Comparison of ENCODE assay signal across 8 cellular contexts in the genomic region with DNA sequence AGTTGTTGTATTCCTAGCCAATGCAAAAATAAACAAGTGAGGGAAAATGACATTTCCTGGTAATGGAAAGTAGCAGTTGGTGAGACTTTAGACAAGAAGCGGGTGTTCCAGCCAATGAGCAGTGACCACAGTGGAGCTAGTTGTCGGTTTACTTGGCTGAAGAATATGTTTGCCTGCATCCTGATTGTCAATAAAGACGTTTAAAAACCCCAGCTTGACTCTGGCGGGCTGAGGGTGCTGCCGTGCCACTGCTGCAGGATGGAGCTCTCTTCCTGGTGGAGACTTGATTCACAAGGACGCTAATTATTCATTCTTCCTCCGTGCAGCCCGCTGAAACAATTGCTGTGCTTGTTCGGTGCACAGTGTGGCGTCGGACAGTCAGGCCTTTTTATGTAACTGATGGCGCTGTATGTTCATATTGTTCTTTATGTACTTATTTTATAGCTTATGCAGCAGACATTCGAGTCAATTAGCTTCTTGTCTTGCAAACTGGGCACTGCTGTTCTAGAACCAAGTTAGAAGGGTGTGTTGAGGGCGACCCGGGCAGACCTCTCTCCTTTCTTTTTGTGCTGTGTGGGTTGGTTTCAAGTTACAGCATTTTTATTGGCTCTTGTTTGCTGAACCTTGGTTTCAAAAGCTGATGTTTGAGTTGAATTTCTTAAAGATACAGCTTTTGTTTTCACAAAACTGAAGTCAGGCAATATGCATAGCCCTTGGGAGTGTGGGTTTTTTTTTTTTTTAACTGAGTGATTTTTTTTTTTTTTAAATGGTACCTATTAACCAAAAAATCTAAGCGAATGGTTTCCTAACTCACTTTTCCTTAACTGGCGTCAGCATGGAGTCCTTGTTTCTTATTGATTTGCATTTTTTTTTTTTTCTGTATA.
A peak's percentile ranks its signal among the peaks of the same experiment; 100 is the strongest.
DNase-seq lines count a peak whose midpoint lies in the region; ATAC-seq and TF ChIP-seq lines count a peak whose summit lies in the region.

No MANE protein-coding gene starts in this region.

- H3K23ac ChIP-seq in IMR-90 (ENCODE audit: low read depth, low read length) = peak overlapping the region; percentile 78

- H3K4me3 ChIP-seq in IMR-90 (ENCODE audit: insufficient read depth, low read depth, low read length) (peak overlapping the region; percentile 46), fibroblast of the aortic adventitia (ENCODE audit: low read depth, low read length) (peak overlapping the region; percentile 65)

- TF ChIP-seq CTCF in IMR-90 (conservative IDR thresholded peaks at IDR 0.05; ENCODE audit: low read depth, low read length) (no peak), fibroblast of the aortic adventitia (IDR thresholded peaks at IDR 0.05; ENCODE audit: insufficient read depth, low read length) (no peak), nephron (IDR thresholded peaks at IDR 0.05; ENCODE audit: unreplicated experiment in 3 of 3) (no peak)

- H3K4me2 ChIP-seq in IMR-90 (ENCODE audit: low read depth, low read length) = peak overlapping the region; percentile 88

- H2BK20ac ChIP-seq in IMR-90 (ENCODE audit: low read depth, low read length) = peak overlapping the region; percentile 28; the same call in 1 of the 2 replicates

- TF ChIP-seq POLR2A in IMR-90 (IDR thresholded peaks at IDR 0.05; ENCODE audit: low read depth, low read length) = no peak

- DNase-seq in activated T-cell treated with anti-CD3 and anti-CD28 coated beads, Interleukin-2, amount 50 U/mL, for 72 hours = no peak
- no peak for DNase-seq in activated T-cell treated with anti-CD3 and anti-CD28 coated beads, Interleukin-2, amount 50 U/mL, for 4 hours
- DNase-seq in IMR-90 (peak; percentile 79), fibroblast of the aortic adventitia (ENCODE audit: low read depth) (peak; percentile 85), D341Med (ENCODE audit: low spot score) (no peak)
- DNase-seq in T-helper 2 cell treated with Interferon-gamma antibody and Interleukin-4, amounts not matched to agents 5 μg/mL and 100 μg/mL, for 36 hours (ENCODE audit: low spot score) = no peak

- POLR2A ChIA-PET in IMR-90 (lab: Charles Lee; ENCODE audit: unreplicated experiment) = interaction anchor here (0.6 kb wide), 1 partner anchor 37 kb away, joined by 3 read pairs; no protein-coding TSS in a partner anchor

- CTCF ChIA-PET in IMR-90 (lab: Yijun Ruan, JAX) = interaction anchor here (0.8 to 2.3 kb wide), 3 partner anchors 10 to 60 kb away, joined by 3 to 12 read pairs (median 3); no protein-coding TSS in a partner anchor

- peaks cover 16% of the 10 kb centered on the region for H3K4me1 ChIP-seq in IMR-90 (ENCODE audit: control insufficient read depth, insufficient read depth, low read length)

- H2AK9ac ChIP-seq in IMR-90 (replicated peaks; ENCODE audit: low read depth, low read length, poor library complexity) = peak overlapping the region; percentile 75

- H2BK120ac ChIP-seq in IMR-90 (ENCODE audit: low read depth, low read length) = peak overlapping the region; percentile 3

- no peaks in the 10 kb centered on the region for H3K9me3 ChIP-seq in IMR-90 (ENCODE audit: control insufficient read depth, insufficient read depth, low read length)

- H3K9me3 Mint-ChIP-seq in activated T-cell treated with anti-CD3 and anti-CD28 coated beads, Interleukin-2, amount 50 U/mL, for 72 hours = no peaks in the 10 kb centered on the region
- no peaks in the 10 kb centered on the region for H3K9me3 Mint-ChIP-seq in activated T-cell treated with anti-CD3 and anti-CD28 coated beads, Interleukin-2, amount 50 U/mL, for 4 hours
- H3K9me3 Mint-ChIP-seq in T-helper 2 cell treated with Interferon-gamma antibody and Interleukin-4, amounts not matched to agents 5 μg/mL and 100 μg/mL, for 36 hours = no peaks in the 10 kb centered on the region
- no peaks in the 10 kb centered on the region for H3K9me3 Mint-ChIP-seq in nephron

- H3K4me1 Mint-ChIP-seq in activated T-cell treated with anti-CD3 and anti-CD28 coated beads, Interleukin-2, amount 50 U/mL, for 72 hours (ENCODE audit: low read depth) = peaks cover 13% of the 10 kb centered on the region
- peaks cover 8% of the 10 kb centered on the region for H3K4me1 Mint-ChIP-seq in activated T-cell treated with anti-CD3 and anti-CD28 coated beads, Interleukin-2, amount 50 U/mL, for 4 hours (ENCODE audit: low read depth)
- peaks cover 8% of the 10 kb centered on the region for H3K4me1 Mint-ChIP-seq in T-helper 2 cell treated with Interferon-gamma antibody and Interleukin-4, amounts not matched to agents 5 μg/mL and 100 μg/mL, for 36 hours (ENCODE audit: low read depth)
- peaks cover 72% of the 10 kb centered on the region for H3K4me1 Mint-ChIP-seq in nephron

- H3K4ac ChIP-seq in IMR-90 (ENCODE audit: low read depth, low read length) = peak overlapping the region; percentile 44

- no peak for ATAC-seq in activated T-cell treated with anti-CD3 and anti-CD28 coated beads, Interleukin-2, amount 50 U/mL, for 72 hours (replicated peaks in 1 of 2)
- ATAC-seq in activated T-cell treated with anti-CD3 and anti-CD28 coated beads, Interleukin-2, amount 50 U/mL, for 4 hours = no peak
- ATAC-seq in IMR-90 (ENCODE audit: low read depth) (peak; percentile 81), GM18873 (IDR thresholded peaks at IDR 0.05; ENCODE audit: low FRiP score, unreplicated experiment) (no peak)

- no peak overlapping the region for H3K18ac ChIP-seq in IMR-90 (ENCODE audit: low read depth, low read length)

- peaks cover 83% of the 10 kb centered on the region for H3K27me3 Mint-ChIP-seq in activated T-cell treated with anti-CD3 and anti-CD28 coated beads, Interleukin-2, amount 50 U/mL, for 72 hours (ENCODE audit: low read depth)
- peaks cover 44% of the 10 kb centered on the region for H3K27me3 Mint-ChIP-seq in activated T-cell treated with anti-CD3 and anti-CD28 coated beads, Interleukin-2, amount 50 U/mL, for 4 hours (ENCODE audit: low read depth)
- H3K27me3 Mint-ChIP-seq in T-helper 2 cell treated with Interferon-gamma antibody and Interleukin-4, amounts not matched to agents 5 μg/mL and 100 μg/mL, for 36 hours (ENCODE audit: low read depth) = peaks cover 81% of the 10 kb centered on the region
- no peaks in the 10 kb centered on the region for H3K27me3 Mint-ChIP-seq in nephron (ENCODE audit: low read depth)

- in situ Hi-C loops in IMR-90 (cut with MboI; ENCODE audit: low sequenced_read_pairs) = no loop called here

- no peak overlapping the region for H3K27ac Mint-ChIP-seq in activated T-cell treated with anti-CD3 and anti-CD28 coated beads, Interleukin-2, amount 50 U/mL, for 72 hours
- no peak overlapping the region for H3K27ac Mint-ChIP-seq in T-helper 2 cell treated with Interferon-gamma antibody and Interleukin-4, amounts not matched to agents 5 μg/mL and 100 μg/mL, for 36 hours
- peak overlapping the region; percentile 92 to 98 (median 97) for H3K27ac Mint-ChIP-seq in nephron

- H3K9ac ChIP-seq in IMR-90 (ENCODE audit: low read depth, low read length) = peak overlapping the region; percentile 1

- H3K36me3 Mint-ChIP-seq in activated T-cell treated with anti-CD3 and anti-CD28 coated beads, Interleukin-2, amount 50 U/mL, for 72 hours (ENCODE audit: insufficient read depth in 2 of 2) = peaks cover 0 to 2% of the 10 kb centered on the region in 2 donors
- no peaks in the 10 kb centered on the region for H3K36me3 Mint-ChIP-seq in activated T-cell treated with anti-CD3 and anti-CD28 coated beads, Interleukin-2, amount 50 U/mL, for 4 hours (ENCODE audit: insufficient read depth)
- no peaks in the 10 kb centered on the region for H3K36me3 Mint-ChIP-seq in T-helper 2 cell treated with Interferon-gamma antibody and Interleukin-4, amounts not matched to agents 5 μg/mL and 100 μg/mL, for 36 hours (ENCODE audit: low read depth)
- peaks cover 15% of the 10 kb centered on the region for H3K36me3 Mint-ChIP-seq in nephron (ENCODE audit: low read depth)

- no peak overlapping the region; the same call in 2 of the 3 replicates for H2BK15ac ChIP-seq in IMR-90 (ENCODE audit: low read depth, low read length)

- peaks cover 84% of the 10 kb centered on the region for H4K20me1 ChIP-seq in IMR-90 (ENCODE audit: insufficient read depth, low read length)

- peak overlapping the region; percentile 7; the same call in 1 of the 2 replicates for H3K56ac ChIP-seq in IMR-90 (ENCODE audit: extremely low read depth, insufficient read depth, low read length)

- intact Hi-C loops in IMR-90 (cut with micrococcal nuclease) = no loop called here

- H4K5ac ChIP-seq in IMR-90 (ENCODE audit: low read depth, low read length) = no peak overlapping the region

- peak overlapping the region in 1 of 2 experiments; percentile 23; a peak in 1 of 4 replicates for H4K8ac ChIP-seq in IMR-90 (ENCODE audit: low read depth in 2 of 2, low read length in 2 of 2)

- peak overlapping the region; percentile 68 for H2AFZ ChIP-seq in IMR-90 (replicated peaks; ENCODE audit: low read length, poor library complexity)

- no TSS peak for BruUV-seq in IMR-90 (replicated peaks; lab: Mats Ljungman, UMichigan)

- TF ChIP-seq RAD21 in IMR-90 (IDR thresholded peaks at IDR 0.05; ENCODE audit: low read length) = no peak

- H2AK5ac ChIP-seq in IMR-90 (ENCODE audit: low read depth, low read length) = no peak overlapping the region

- H3K4me3 Mint-ChIP-seq in activated T-cell treated with anti-CD3 and anti-CD28 coated beads, Interleukin-2, amount 50 U/mL, for 72 hours = peak overlapping the region; percentile 57 to 77
- H3K4me3 Mint-ChIP-seq in activated T-cell treated with anti-CD3 and anti-CD28 coated beads, Interleukin-2, amount 50 U/mL, for 4 hours = no peak overlapping the region
- H3K4me3 Mint-ChIP-seq in T-helper 2 cell treated with Interferon-gamma antibody and Interleukin-4, amounts not matched to agents 5 μg/mL and 100 μg/mL, for 36 hours = peak overlapping the region; percentile 77
- H3K4me3 Mint-ChIP-seq in nephron = peak overlapping the region; percentile 82 to 88 (median 85)

- H3K14ac ChIP-seq in IMR-90 (replicated peaks; ENCODE audit: low read depth, low read length) = peak overlapping the region; percentile 63

- peak overlapping the region; percentile 31 for H2BK5ac ChIP-seq in IMR-90 (ENCODE audit: low read depth, low read length, poor library complexity, severe bottlenecking)

- peaks cover 17 to 88% of the 10 kb centered on the region in 2 experiments for H3K79me1 ChIP-seq in IMR-90 (ENCODE audit: low read depth in 1 of 2, low read length in 2 of 2)

- no peaks in the 10 kb centered on the region for H3K36me3 ChIP-seq in IMR-90 (ENCODE audit: control insufficient read depth, insufficient read depth, low read length)

- 0 out of 2 replicates have a peak overlapping the region, but pooled peaks have one; percentile 13 for H4K91ac ChIP-seq in IMR-90 (ENCODE audit: insufficient read depth, low read depth, low read length)

- H3K27me3 ChIP-seq in IMR-90 (ENCODE audit: control insufficient read depth, insufficient read depth, low read length) = no peaks in the 10 kb centered on the region

- peak overlapping the region; percentile 11 for H3K27ac ChIP-seq in IMR-90 (ENCODE audit: insufficient read depth, low read length)

- 3% methylated on average over 6 of the region's 17 CpGs; no CpG with 5 or more reads in 1 of the 2 experiments for WGBS in IMR-90 (ENCODE audit: extremely low coverage in 2 of 2, insufficient read length in 1 of 2), 2 experiments

- dilution Hi-C loops in IMR-90 (cut with HindIII; ENCODE audit: low sequenced_read_pairs, unreplicated experiment) = no loop called here

- peaks cover 33% of the 10 kb centered on the region for H3K9me1 ChIP-seq in IMR-90 (ENCODE audit: insufficient read depth, low read length)

TF ChIP-seq in IMR-90, 13 proteins besides CTCF, POLR2A, EP300 and RAD21 (continues in another document):
- TF ChIP-seq SMC3 (IDR thresholded peaks at IDR 0.05; ENCODE audit: low read depth, low read length) = no peak

Comparison
In these comparisons a context has a peak if more than half of its experiments do, and no peak if none do; other contexts are left out.
1. DNase-seq: peak in IMR-90 (single experiment) and fibroblast of the aortic adventitia (single experiment); none in activated T-cell treated with anti-CD3 and anti-CD28 coated beads, Interleukin-2, amount 50 U/mL, for 72 hours (0 of 2), activated T-cell treated with anti-CD3 and anti-CD28 coated beads, Interleukin-2, amount 50 U/mL, for 4 hours (single experiment), T-helper 2 cell treated with Interferon-gamma antibody and Interleukin-4, amounts not matched to agents 5 μg/mL and 100 μg/mL, for 36 hours (single experiment) and D341Med (single experiment).
2. H3K27ac Mint-ChIP-seq: peak in nephron (3 of 3); none in activated T-cell treated with anti-CD3 and anti-CD28 coated beads, Interleukin-2, amount 50 U/mL, for 72 hours (single experiment) and T-helper 2 cell treated with Interferon-gamma antibody and Interleukin-4, amounts not matched to agents 5 μg/mL and 100 μg/mL, for 36 hours (single experiment).